ENCODE assay signal across 24 cellular contexts in the genomic region with DNA sequence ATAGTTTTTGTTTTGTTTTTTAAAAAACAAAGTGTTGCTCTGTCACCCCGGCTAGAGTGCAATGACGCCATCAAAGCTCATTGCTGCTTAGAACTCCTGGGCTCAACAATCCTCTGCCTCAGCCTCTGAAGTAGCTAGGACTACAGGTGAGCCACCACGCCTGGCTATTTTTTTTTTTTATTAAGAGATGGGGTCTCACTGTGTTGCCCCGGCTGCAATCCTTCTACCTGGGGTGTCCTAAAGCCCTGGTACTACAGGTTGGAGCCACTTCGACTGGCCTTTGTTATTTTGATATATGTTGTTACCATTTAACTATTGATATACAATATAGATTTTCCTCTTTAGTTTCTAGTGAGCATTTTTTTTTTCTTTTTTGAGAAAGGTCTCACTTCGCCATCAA. TPM values are rescaled to one million over a fixed set of nuclear protein-coding genes. Genes with fewer than 3 reads are reported as not detected.
DNase-seq lines count a peak whose midpoint lies in the region; ATAC-seq, FAIRE-seq and TF ChIP-seq lines count a peak whose summit lies in the region.
"Had no signal": no experiment of that assay in that cellular context is flagged by ENCODE, and none has a peak within 500 bp of the region (broad histone marks: within the 10 kb centered on the region; RNA-seq: fewer than 3 reads in every experiment).

No MANE protein-coding gene starts in this region.

- no peaks in the 10 kb centered on the region for H3K9me3 Mint-ChIP-seq in activated CD8-positive, alpha-beta T cell treated with anti-CD3 and anti-CD28 coated beads for 36 hours
- H3K9me3 Mint-ChIP-seq in activated CD8-positive, alpha-beta T cell treated with anti-CD3 and anti-CD28 coated beads, Interleukin-2, amount 10 ng/mL, durations not matched to agents 7 days and 5 days (ENCODE audit: insufficient read depth): no peaks in the 10 kb centered on the region
- peaks cover 0 to 3% (median 0%) of the 10 kb centered on the region in 3 donors for H3K9me3 Mint-ChIP-seq in IgD-negative memory B cell
- no peaks in the 10 kb centered on the region for H3K9me3 Mint-ChIP-seq in activated T-helper 17 cell treated with anti-CD3 and anti-CD28 coated beads, Interleukin-2, amount 50 U/mL, for 72 hours
- no peaks in the 10 kb centered on the region for H3K9me3 Mint-ChIP-seq in naive thymus-derived CD8-positive, alpha-beta T cell

- peaks cover 61% of the 10 kb centered on the region for H3K4me1 Mint-ChIP-seq in activated CD8-positive, alpha-beta T cell treated with anti-CD3 and anti-CD28 coated beads for 36 hours (ENCODE audit: low read depth)
- H3K4me1 Mint-ChIP-seq in activated CD8-positive, alpha-beta T cell treated with anti-CD3 and anti-CD28 coated beads, Interleukin-2, amount 10 ng/mL, durations not matched to agents 7 days and 5 days (ENCODE audit: low read depth): peaks cover 42% of the 10 kb centered on the region
- H3K4me1 Mint-ChIP-seq in IgD-negative memory B cell: peaks cover 18 to 29% (median 27%) of the 10 kb centered on the region in 3 donors
- H3K4me1 Mint-ChIP-seq in activated T-helper 17 cell treated with anti-CD3 and anti-CD28 coated beads, Interleukin-2, amount 50 U/mL, for 72 hours: peaks cover 37% of the 10 kb centered on the region
- H3K4me1 Mint-ChIP-seq in naive thymus-derived CD8-positive, alpha-beta T cell: peaks cover 18 to 56% (median 50%) of the 10 kb centered on the region in 4 donors

- peaks cover 0 to 13% (median 7%) of the 10 kb centered on the region in 3 donors for H3K36me3 ChIP-seq in pancreas
- H3K36me3 ChIP-seq: BE2C, neural progenitor cell, prostate gland had no signal

- CTCF ChIA-PET in activated CD8-positive, alpha-beta T cell treated with anti-CD3 and anti-CD28 coated beads for 36 hours (lab: Charles Lee): interaction anchor here (1.1 to 1.5 kb wide), 2 partner anchors 119 to 132 kb away, joined by 3 to 5 read pairs; no protein-coding TSS in a partner anchor
- CTCF ChIA-PET in activated CD8-positive, alpha-beta T cell treated with anti-CD3 and anti-CD28 coated beads, Interleukin-2, amount 10 ng/mL, durations not matched to agents 7 days and 5 days (lab: Charles Lee): interaction anchor here (1.5 to 1.8 kb wide), 2 partner anchors 31 to 133 kb away, joined by 3 to 13 read pairs; no protein-coding TSS in a partner anchor

- no peak for FAIRE-seq in pancreas (lab: Jason Lieb, UNC)
- FAIRE-seq: frontal cortex, kidney had no signal

- no peak overlapping the region for H3K27ac Mint-ChIP-seq in activated CD8-positive, alpha-beta T cell treated with anti-CD3 and anti-CD28 coated beads for 36 hours
- no peak overlapping the region for H3K27ac Mint-ChIP-seq in activated CD8-positive, alpha-beta T cell treated with anti-CD3 and anti-CD28 coated beads, Interleukin-2, amount 10 ng/mL, durations not matched to agents 7 days and 5 days
- peak overlapping the region in 2 of 3 donors; percentile 91 to 98 for H3K27ac Mint-ChIP-seq in IgD-negative memory B cell
- H3K27ac Mint-ChIP-seq in activated T-helper 17 cell treated with anti-CD3 and anti-CD28 coated beads, Interleukin-2, amount 50 U/mL, for 72 hours: no peak overlapping the region
- peak overlapping the region in 4 of 10 donors; percentile 3 to 61 (median 10) for H3K27ac Mint-ChIP-seq in naive thymus-derived CD8-positive, alpha-beta T cell
- H3K27ac Mint-ChIP-seq: neural progenitor cell had no signal

- POLR2A ChIA-PET in activated CD8-positive, alpha-beta T cell treated with anti-CD3 and anti-CD28 coated beads for 36 hours (lab: Charles Lee): no interaction called here
- POLR2A ChIA-PET in activated CD8-positive, alpha-beta T cell treated with anti-CD3 and anti-CD28 coated beads, Interleukin-2, amount 10 ng/mL, durations not matched to agents 7 days and 5 days (lab: Charles Lee): no interaction called here
- POLR2A ChIA-PET in naive thymus-derived CD8-positive, alpha-beta T cell (lab: Charles Lee): interaction anchor here (1.4 kb wide), 1 partner anchor 9 kb away, joined by 5 read pairs; a partner anchor contains a TSS

- H3K36me3 Mint-ChIP-seq in activated CD8-positive, alpha-beta T cell treated with anti-CD3 and anti-CD28 coated beads for 36 hours (ENCODE audit: low read depth): peaks cover 61% of the 10 kb centered on the region
- peaks cover 37% of the 10 kb centered on the region for H3K36me3 Mint-ChIP-seq in activated CD8-positive, alpha-beta T cell treated with anti-CD3 and anti-CD28 coated beads, Interleukin-2, amount 10 ng/mL, durations not matched to agents 7 days and 5 days (ENCODE audit: low read depth)
- H3K36me3 Mint-ChIP-seq in IgD-negative memory B cell: peaks cover 14% of the 10 kb centered on the region
- peaks cover 88% of the 10 kb centered on the region for H3K36me3 Mint-ChIP-seq in activated T-helper 17 cell treated with anti-CD3 and anti-CD28 coated beads, Interleukin-2, amount 50 U/mL, for 72 hours (ENCODE audit: low read depth)
- peaks cover 5 to 36% (median 25%) of the 10 kb centered on the region in 3 donors for H3K36me3 Mint-ChIP-seq in naive thymus-derived CD8-positive, alpha-beta T cell

- no peak overlapping the region for H3K27ac ChIP-seq in pancreas
- H3K27ac ChIP-seq: neural progenitor cell, prostate gland, skin epidermis, suprapubic skin, vagina had no signal

- DNase-seq in activated CD8-positive, alpha-beta T cell treated with anti-CD3 and anti-CD28 coated beads for 36 hours: no peak
- DNase-seq in activated CD8-positive, alpha-beta T cell treated with anti-CD3 and anti-CD28 coated beads, Interleukin-2, amount 10 ng/mL, durations not matched to agents 7 days and 5 days: no peak
- no peak for DNase-seq in naive thymus-derived CD8-positive, alpha-beta T cell
- DNase-seq in pancreas: no peak
- DNase-seq: activated CD4-positive, alpha-beta T cell treated with anti-CD3 and anti-CD28 coated beads, Interleukin-2, amount 50 U/mL, for 48 hours; activated T-cell treated with anti-CD3 and anti-CD28 coated beads, Interleukin-2, amount 50 U/mL, for 48 hours; BE2C; DMS 273 treated with DMSO at 0.1 percent for 48 hours; kidney; mesenchymal stem cell; NCI-H1092 treated with DMSO at 0.1 percent for 48 hours; NCI-H2081; stimulated activated CD4-positive, alpha-beta T cell treated with anti-CD3 and anti-CD28 coated beads, Interleukin-4, amount 100 ng/mL, for 24 hours; SW 1271 had no signal

- H3K27me3 Mint-ChIP-seq in activated CD8-positive, alpha-beta T cell treated with anti-CD3 and anti-CD28 coated beads for 36 hours: no peaks in the 10 kb centered on the region
- H3K27me3 Mint-ChIP-seq in activated CD8-positive, alpha-beta T cell treated with anti-CD3 and anti-CD28 coated beads, Interleukin-2, amount 10 ng/mL, durations not matched to agents 7 days and 5 days (ENCODE audit: low read depth): no peaks in the 10 kb centered on the region
- H3K27me3 Mint-ChIP-seq in IgD-negative memory B cell: no peaks in the 10 kb centered on the region
- no peaks in the 10 kb centered on the region for H3K27me3 Mint-ChIP-seq in activated T-helper 17 cell treated with anti-CD3 and anti-CD28 coated beads, Interleukin-2, amount 50 U/mL, for 72 hours
- H3K27me3 Mint-ChIP-seq in naive thymus-derived CD8-positive, alpha-beta T cell: no peaks in the 10 kb centered on the region

- no peak overlapping the region for H3K4me3 ChIP-seq in pancreas
- H3K4me3 ChIP-seq: neural progenitor cell, prostate gland, skin epidermis, suprapubic skin, vagina had no signal

- intact Hi-C loops in activated CD8-positive, alpha-beta T cell treated with anti-CD3 and anti-CD28 coated beads for 36 hours (cut with micrococcal nuclease): loop anchor here (5.0 kb wide), 1 partner anchor 118 kb away; a partner anchor contains a TSS
- intact Hi-C loops in pancreas (cut with DNase I): loop anchor here in 1 of 3 donors (10.0 kb wide), 1 partner anchor 116 kb away; a partner anchor contains a TSS

- peaks cover 5 to 13% (median 8%) of the 10 kb centered on the region in 3 donors for H3K4me1 ChIP-seq in pancreas
- H3K4me1 ChIP-seq: BE2C, prostate gland had no signal

- 91 to 95% methylated on average over 6 of the region's 6 CpGs for WGBS in pancreas, 2 donors

- no peaks in the 10 kb centered on the region for H3K9me3 ChIP-seq in pancreas
- H3K9me3 ChIP-seq: BE2C, prostate gland, suprapubic skin, vagina had no signal

- H3K4me3 Mint-ChIP-seq in activated CD8-positive, alpha-beta T cell treated with anti-CD3 and anti-CD28 coated beads for 36 hours: peak overlapping the region; percentile 91
- H3K4me3 Mint-ChIP-seq in activated CD8-positive, alpha-beta T cell treated with anti-CD3 and anti-CD28 coated beads, Interleukin-2, amount 10 ng/mL, durations not matched to agents 7 days and 5 days: no peak overlapping the region
- peak overlapping the region in 3 of 4 donors; percentile 17 to 93 (median 65) for H3K4me3 Mint-ChIP-seq in IgD-negative memory B cell
- peak overlapping the region; percentile 81 for H3K4me3 Mint-ChIP-seq in activated T-helper 17 cell treated with anti-CD3 and anti-CD28 coated beads, Interleukin-2, amount 50 U/mL, for 72 hours
- H3K4me3 Mint-ChIP-seq in naive thymus-derived CD8-positive, alpha-beta T cell: peak overlapping the region in 8 of 10 donors; percentile 2 to 96 (median 46)

- ATAC-seq in activated CD8-positive, alpha-beta T cell treated with anti-CD3 and anti-CD28 coated beads for 36 hours: no peak
- ATAC-seq in activated CD8-positive, alpha-beta T cell treated with anti-CD3 and anti-CD28 coated beads, Interleukin-2, amount 10 ng/mL, durations not matched to agents 7 days and 5 days: no peak
- no peak for ATAC-seq in activated T-helper 17 cell treated with anti-CD3 and anti-CD28 coated beads, Interleukin-2, amount 50 U/mL, for 72 hours (replicated peaks)
- no peak for ATAC-seq in naive thymus-derived CD8-positive, alpha-beta T cell
- ATAC-seq in pancreas (no peak), GM19023 (IDR thresholded peaks at IDR 0.05; ENCODE audit: unreplicated experiment) (no peak), GM19035 (IDR thresholded peaks at IDR 0.05; ENCODE audit: unreplicated experiment) (no peak)

- no peaks in the 10 kb centered on the region for H3K27me3 ChIP-seq in pancreas
- H3K27me3 ChIP-seq: BE2C, suprapubic skin, vagina had no signal

- no peak for TF ChIP-seq CTCF in activated CD8-positive, alpha-beta T cell treated with anti-CD3 and anti-CD28 coated beads for 36 hours (IDR thresholded peaks at IDR 0.05)
- TF ChIP-seq CTCF in pancreas (IDR thresholded peaks at IDR 0.05): no peak

RNA-seq across cellular contexts. Expression of a gene that starts 2.6 kb away (rescaled TPM):
- total RNA-seq in activated CD8-positive, alpha-beta T cell treated with anti-CD3 and anti-CD28 coated beads for 36 hours: 100 to 1,000 TPM; 142 to 146 TPM
- 10 to 100 TPM; 64.3 to 65.6 TPM for total RNA-seq in activated CD8-positive, alpha-beta T cell treated with anti-CD3 and anti-CD28 coated beads, Interleukin-2, amount 10 ng/mL, durations not matched to agents 7 days and 5 days
- polyA plus RNA-seq in IgD-negative memory B cell (80.5 TPM), pancreas (10 to 100 TPM; 17.6 to 22.4 TPM)
- 100 to 1,000 TPM in 1 of 2 donors, 10 to 100 TPM in 1; 93.0 to 232 TPM for total RNA-seq in activated T-helper 17 cell treated with anti-CD3 and anti-CD28 coated beads, Interleukin-2, amount 50 U/mL, for 72 hours
- total RNA-seq in naive thymus-derived CD8-positive, alpha-beta T cell: 10 to 100 TPM; 86.4 to 92.4 TPM
- 10 to 100 TPM; 33.4 to 52.0 (median 33.9) TPM for polyA plus RNA-seq in naive thymus-derived CD8-positive, alpha-beta T cell
- total RNA-seq in pancreas: 10 to 100 TPM; 14.0 to 22.6 (median 21.9) TPM

RNA-seq across cellular contexts. Expression of a gene that starts 9.3 kb away (rescaled TPM):
- 10 to 100 TPM; 18.8 to 20.9 TPM for total RNA-seq in activated CD8-positive, alpha-beta T cell treated with anti-CD3 and anti-CD28 coated beads for 36 hours
- total RNA-seq in activated CD8-positive, alpha-beta T cell treated with anti-CD3 and anti-CD28 coated beads, Interleukin-2, amount 10 ng/mL, durations not matched to agents 7 days and 5 days: 10 to 100 TPM; 13.0 to 14.5 TPM
- polyA plus RNA-seq in IgD-negative memory B cell: 11.8 TPM
- total RNA-seq in activated T-helper 17 cell treated with anti-CD3 and anti-CD28 coated beads, Interleukin-2, amount 50 U/mL, for 72 hours: 10 to 100 TPM; 27.7 to 35.7 TPM
- 10 to 100 TPM; 12.3 to 13.6 TPM for total RNA-seq in naive thymus-derived CD8-positive, alpha-beta T cell
- polyA plus RNA-seq in naive thymus-derived CD8-positive, alpha-beta T cell: 10 to 100 TPM; 10.3 to 14.4 (median 11.4) TPM
- total RNA-seq in pancreas: 1 to 10 TPM; 3.5 to 7.7 (median 6.4) TPM
- polyA plus RNA-seq in pancreas: 10 to 100 TPM in 1 of 2 donors, 1 to 10 TPM in 1; 8.9 to 13.8 TPM

Comparison
In these comparisons a context has a peak if more than half of its experiments do, and no peak if none do; other contexts are left out.
1. H3K27ac Mint-ChIP-seq: peak in IgD-negative memory B cell (2 of 3); none in activated CD8-positive, alpha-beta T cell treated with anti-CD3 and anti-CD28 coated beads for 36 hours (single experiment), activated CD8-positive, alpha-beta T cell treated with anti-CD3 and anti-CD28 coated beads, Interleukin-2, amount 10 ng/mL, durations not matched to agents 7 days and 5 days (single experiment) and activated T-helper 17 cell treated with anti-CD3 and anti-CD28 coated beads, Interleukin-2, amount 50 U/mL, for 72 hours (single experiment).